In the genomic region with DNA sequence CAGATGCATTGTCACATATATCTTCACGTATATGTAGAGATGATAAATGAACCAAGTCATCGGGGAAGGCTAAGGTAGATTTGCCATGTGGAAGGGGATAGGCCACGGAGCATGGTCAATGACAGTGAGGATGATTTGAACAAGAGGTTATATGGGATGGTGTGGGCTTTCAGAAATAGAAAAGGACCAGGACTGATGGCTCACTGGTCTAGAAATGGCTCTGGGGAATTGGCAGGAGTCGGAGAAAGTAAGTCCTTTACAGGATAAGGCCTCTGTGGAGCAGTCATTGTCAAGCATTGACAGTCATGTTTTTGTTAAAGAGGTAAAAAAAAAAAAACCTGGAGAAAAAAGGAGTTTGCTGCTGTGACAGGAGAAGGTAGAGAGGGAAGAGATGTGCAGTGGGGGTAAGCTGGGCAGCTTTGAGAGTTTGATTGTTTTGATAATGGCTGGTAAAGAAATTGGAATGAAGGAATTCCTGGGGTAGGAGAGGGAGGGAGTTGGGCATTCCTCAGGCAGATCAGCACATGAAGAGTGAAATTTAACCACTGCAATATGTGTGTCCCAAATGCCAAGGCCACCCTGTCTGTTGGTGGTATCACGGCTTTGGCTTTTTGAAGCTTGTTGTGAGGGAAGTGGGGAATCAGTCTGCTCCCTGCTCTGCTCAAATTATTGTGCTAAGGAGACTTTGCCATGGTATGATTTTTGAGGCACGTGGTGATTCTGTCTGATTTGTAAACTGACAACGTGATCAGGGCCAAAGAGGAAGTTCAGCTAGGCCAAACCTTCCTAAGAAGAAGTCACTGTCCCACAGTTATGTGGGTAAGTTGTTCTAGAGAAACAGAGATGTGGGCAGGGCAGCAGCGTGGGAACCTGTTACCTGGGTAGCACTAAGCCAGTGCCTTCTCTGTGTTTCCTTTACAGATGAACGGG, we compare ENCODE assay signal across 1 cellular context.
TF ChIP-seq lines count a peak whose summit lies in the region.

No MANE protein-coding gene starts in this region.

TF ChIP-seq in K562, 482 proteins besides CTCF, POLR2A, EP300 and RAD21 (continues in another document):
- no peak for TF ChIP-seq PURB (CRISPR knock-in tag; IDR thresholded peaks at IDR 0.05; ENCODE audit: low read depth)
- 0 out of 2 replicates have a peak, but pooled peaks have one; percentile 8 for TF ChIP-seq ZNF175 (CRISPR knock-in tag; IDR thresholded peaks at IDR 0.05; ENCODE audit: low read depth)
- peak; percentile 34; the same call in 1 of the 2 replicates for TF ChIP-seq ZFX (CRISPR knock-in tag; IDR thresholded peaks at IDR 0.05)
- no peak for TF ChIP-seq ZNF146 (CRISPR knock-in tag; IDR thresholded peaks at IDR 0.05; ENCODE audit: unreplicated experiment)
- TF ChIP-seq NR2F6 (CRISPR knock-in tag; IDR thresholded peaks at IDR 0.05), result no peak
- TF ChIP-seq BACH1 (tag; IDR thresholded peaks at IDR 0.05), result 0 out of 2 replicates have a peak, but pooled peaks have one; percentile 22
- TF ChIP-seq MAFG (tag; conservative IDR thresholded peaks at IDR 0.05), result no peak
- TF ChIP-seq, protein P1, sequence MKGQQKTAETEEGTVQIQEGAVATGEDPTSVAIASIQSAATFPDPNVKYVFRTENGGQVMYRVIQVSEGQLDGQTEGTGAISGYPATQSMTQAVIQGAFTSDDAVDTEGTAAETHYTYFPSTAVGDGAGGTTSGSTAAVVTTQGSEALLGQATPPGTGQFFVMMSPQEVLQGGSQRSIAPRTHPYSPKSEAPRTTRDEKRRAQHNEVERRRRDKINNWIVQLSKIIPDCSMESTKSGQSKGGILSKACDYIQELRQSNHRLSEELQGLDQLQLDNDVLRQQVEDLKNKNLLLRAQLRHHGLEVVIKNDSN (CRISPR knock-in tag; IDR thresholded peaks at IDR 0.05), result peak; percentile 53; the same call in 1 of the 2 replicates
- no peak for TF ChIP-seq HDAC6 (IDR thresholded peaks at IDR 0.05; ENCODE audit: low read depth, low read length)
- TF ChIP-seq DACH1 (IDR thresholded peaks at IDR 0.05; ENCODE audit: partially characterized antibody), result no peak
- TF ChIP-seq YBX1 (IDR thresholded peaks at IDR 0.05), result no peak
- no peak for TF ChIP-seq ZNF24 (IDR thresholded peaks at IDR 0.05)
- peak; percentile 90 for TF ChIP-seq BHLHE40 (IDR thresholded peaks at IDR 0.05; ENCODE audit: low read length)
- TF ChIP-seq COPS2 (conservative IDR thresholded peaks at IDR 0.05), result no peak
- no peak for TF ChIP-seq PTBP1 (IDR thresholded peaks at IDR 0.05; ENCODE audit: low read depth, low read length)
- no peak for TF ChIP-seq ESRRB (CRISPR knock-in tag; IDR thresholded peaks at IDR 0.05; ENCODE audit: borderline replicate concordance)
- TF ChIP-seq, protein P2, sequence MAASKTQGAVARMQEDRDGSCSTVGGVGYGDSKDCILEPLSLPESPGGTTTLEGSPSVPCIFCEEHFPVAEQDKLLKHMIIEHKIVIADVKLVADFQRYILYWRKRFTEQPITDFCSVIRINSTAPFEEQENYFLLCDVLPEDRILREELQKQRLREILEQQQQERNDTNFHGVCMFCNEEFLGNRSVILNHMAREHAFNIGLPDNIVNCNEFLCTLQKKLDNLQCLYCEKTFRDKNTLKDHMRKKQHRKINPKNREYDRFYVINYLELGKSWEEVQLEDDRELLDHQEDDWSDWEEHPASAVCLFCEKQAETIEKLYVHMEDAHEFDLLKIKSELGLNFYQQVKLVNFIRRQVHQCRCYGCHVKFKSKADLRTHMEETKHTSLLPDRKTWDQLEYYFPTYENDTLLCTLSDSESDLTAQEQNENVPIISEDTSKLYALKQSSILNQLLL (CRISPR knock-in tag; IDR thresholded peaks at IDR 0.05; ENCODE audit: borderline replicate concordance), result no peak
- TF ChIP-seq, protein P3, sequence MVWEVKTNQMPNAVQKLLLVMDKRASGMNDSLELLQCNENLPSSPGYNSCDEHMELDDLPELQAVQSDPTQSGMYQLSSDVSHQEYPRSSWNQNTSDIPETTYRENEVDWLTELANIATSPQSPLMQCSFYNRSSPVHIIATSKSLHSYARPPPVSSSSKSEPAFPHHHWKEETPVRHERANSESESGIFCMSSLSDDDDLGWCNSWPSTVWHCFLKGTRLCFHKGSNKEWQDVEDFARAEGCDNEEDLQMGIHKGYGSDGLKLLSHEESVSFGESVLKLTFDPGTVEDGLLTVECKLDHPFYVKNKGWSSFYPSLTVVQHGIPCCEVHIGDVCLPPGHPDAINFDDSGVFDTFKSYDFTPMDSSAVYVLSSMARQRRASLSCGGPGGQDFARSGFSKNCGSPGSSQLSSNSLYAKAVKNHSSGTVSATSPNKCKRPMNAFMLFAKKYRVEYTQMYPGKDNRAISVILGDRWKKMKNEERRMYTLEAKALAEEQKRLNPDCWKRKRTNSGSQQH (CRISPR knock-in tag; IDR thresholded peaks at IDR 0.05), result no peak
- TF ChIP-seq TSC22D4 (tag; IDR thresholded peaks at IDR 0.05), result no peak
- no peak for TF ChIP-seq ZC3H8 (IDR thresholded peaks at IDR 0.05)
- no peak for TF ChIP-seq RBM22 (IDR thresholded peaks at IDR 0.05; ENCODE audit: low read depth, low read length, poor library complexity, severe bottlenecking)
- TF ChIP-seq, protein P4, sequence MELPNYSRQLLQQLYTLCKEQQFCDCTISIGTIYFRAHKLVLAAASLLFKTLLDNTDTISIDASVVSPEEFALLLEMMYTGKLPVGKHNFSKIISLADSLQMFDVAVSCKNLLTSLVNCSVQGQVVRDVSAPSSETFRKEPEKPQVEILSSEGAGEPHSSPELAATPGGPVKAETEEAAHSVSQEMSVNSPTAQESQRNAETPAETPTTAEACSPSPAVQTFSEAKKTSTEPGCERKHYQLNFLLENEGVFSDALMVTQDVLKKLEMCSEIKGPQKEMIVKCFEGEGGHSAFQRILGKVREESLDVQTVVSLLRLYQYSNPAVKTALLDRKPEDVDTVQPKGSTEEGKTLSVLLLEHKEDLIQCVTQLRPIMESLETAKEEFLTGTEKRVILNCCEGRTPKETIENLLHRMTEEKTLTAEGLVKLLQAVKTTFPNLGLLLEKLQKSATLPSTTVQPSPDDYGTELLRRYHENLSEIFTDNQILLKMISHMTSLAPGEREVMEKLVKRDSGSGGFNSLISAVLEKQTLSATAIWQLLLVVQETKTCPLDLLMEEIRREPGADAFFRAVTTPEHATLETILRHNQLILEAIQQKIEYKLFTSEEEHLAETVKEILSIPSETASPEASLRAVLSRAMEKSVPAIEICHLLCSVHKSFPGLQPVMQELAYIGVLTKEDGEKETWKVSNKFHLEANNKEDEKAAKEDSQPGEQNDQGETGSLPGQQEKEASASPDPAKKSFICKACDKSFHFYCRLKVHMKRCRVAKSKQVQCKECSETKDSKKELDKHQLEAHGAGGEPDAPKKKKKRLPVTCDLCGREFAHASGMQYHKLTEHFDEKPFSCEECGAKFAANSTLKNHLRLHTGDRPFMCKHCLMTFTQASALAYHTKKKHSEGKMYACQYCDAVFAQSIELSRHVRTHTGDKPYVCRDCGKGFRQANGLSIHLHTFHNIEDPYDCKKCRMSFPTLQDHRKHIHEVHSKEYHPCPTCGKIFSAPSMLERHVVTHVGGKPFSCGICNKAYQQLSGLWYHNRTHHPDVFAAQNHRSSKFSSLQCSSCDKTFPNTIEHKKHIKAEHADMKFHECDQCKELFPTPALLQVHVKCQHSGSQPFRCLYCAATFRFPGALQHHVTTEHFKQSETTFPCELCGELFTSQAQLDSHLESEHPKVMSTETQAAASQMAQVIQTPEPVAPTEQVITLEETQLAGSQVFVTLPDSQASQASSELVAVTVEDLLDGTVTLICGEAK (IDR thresholded peaks at IDR 0.05), result no peak
- TF ChIP-seq, protein P4 (CRISPR knock-in tag; IDR thresholded peaks at IDR 0.05), result no peak
- TF ChIP-seq RAD51 (IDR thresholded peaks at IDR 0.05; ENCODE audit: borderline replicate concordance, low read depth), result peak; percentile 52
- no peak for TF ChIP-seq ZZZ3 (IDR thresholded peaks at IDR 0.05)
- TF ChIP-seq ELF4 (CRISPR knock-in tag; IDR thresholded peaks at IDR 0.05), result no peak
- no peak for TF ChIP-seq CBFA2T3 (IDR thresholded peaks at IDR 0.05)
- TF ChIP-seq ZNF324 (CRISPR knock-in tag; IDR thresholded peaks at IDR 0.05), result no peak
- TF ChIP-seq L3MBTL2 (IDR thresholded peaks at IDR 0.05), result 0 out of 2 replicates have a peak, but pooled peaks have one; percentile 35
- TF ChIP-seq, protein P5, sequence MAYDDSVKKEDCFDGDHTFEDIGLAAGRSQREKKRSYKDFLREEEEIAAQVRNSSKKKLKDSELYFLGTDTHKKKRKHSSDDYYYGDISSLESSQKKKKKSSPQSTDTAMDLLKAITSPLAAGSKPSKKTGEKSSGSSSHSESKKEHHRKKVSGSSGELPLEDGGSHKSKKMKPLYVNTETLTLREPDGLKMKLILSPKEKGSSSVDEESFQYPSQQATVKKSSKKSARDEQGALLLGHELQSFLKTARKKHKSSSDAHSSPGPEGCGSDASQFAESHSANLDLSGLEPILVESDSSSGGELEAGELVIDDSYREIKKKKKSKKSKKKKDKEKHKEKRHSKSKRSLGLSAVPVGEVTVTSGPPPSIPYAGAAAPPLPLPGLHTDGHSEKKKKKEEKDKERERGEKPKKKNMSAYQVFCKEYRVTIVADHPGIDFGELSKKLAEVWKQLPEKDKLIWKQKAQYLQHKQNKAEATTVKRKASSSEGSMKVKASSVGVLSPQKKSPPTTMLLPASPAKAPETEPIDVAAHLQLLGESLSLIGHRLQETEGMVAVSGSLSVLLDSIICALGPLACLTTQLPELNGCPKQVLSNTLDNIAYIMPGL (CRISPR knock-in tag; IDR thresholded peaks at IDR 0.05), result no peak
- no peak for TF ChIP-seq HDAC2 (IDR thresholded peaks at IDR 0.05)
- TF ChIP-seq PTRF (tag; IDR thresholded peaks at IDR 0.05), result no peak
- no peak for TF ChIP-seq RFX5 (IDR thresholded peaks at IDR 0.05; ENCODE audit: low read depth, low read length)
- no peak for TF ChIP-seq POLR2AphosphoS5 (IDR thresholded peaks at IDR 0.05; ENCODE audit: control insufficient read depth, insufficient read depth, low read depth, low read length)
- TF ChIP-seq, protein P6, sequence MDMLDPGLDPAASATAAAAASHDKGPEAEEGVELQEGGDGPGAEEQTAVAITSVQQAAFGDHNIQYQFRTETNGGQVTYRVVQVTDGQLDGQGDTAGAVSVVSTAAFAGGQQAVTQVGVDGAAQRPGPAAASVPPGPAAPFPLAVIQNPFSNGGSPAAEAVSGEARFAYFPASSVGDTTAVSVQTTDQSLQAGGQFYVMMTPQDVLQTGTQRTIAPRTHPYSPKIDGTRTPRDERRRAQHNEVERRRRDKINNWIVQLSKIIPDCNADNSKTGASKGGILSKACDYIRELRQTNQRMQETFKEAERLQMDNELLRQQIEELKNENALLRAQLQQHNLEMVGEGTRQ (CRISPR knock-in tag; IDR thresholded peaks at IDR 0.05), result peak; percentile 48; the same call in 1 of the 2 replicates
- TF ChIP-seq ZNF311 (CRISPR knock-in tag; IDR thresholded peaks at IDR 0.05), result no peak
- no peak for TF ChIP-seq ZNF41 (CRISPR knock-in tag; conservative IDR thresholded peaks at IDR 0.05)
- TF ChIP-seq FOSL1 (tag; conservative IDR thresholded peaks at IDR 0.05), result no peak
- TF ChIP-seq ZNF436 (CRISPR knock-in tag; IDR thresholded peaks at IDR 0.05), result no peak
- TF ChIP-seq, protein P7, sequence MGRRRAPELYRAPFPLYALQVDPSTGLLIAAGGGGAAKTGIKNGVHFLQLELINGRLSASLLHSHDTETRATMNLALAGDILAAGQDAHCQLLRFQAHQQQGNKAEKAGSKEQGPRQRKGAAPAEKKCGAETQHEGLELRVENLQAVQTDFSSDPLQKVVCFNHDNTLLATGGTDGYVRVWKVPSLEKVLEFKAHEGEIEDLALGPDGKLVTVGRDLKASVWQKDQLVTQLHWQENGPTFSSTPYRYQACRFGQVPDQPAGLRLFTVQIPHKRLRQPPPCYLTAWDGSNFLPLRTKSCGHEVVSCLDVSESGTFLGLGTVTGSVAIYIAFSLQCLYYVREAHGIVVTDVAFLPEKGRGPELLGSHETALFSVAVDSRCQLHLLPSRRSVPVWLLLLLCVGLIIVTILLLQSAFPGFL (CRISPR knock-in tag; IDR thresholded peaks at IDR 0.05), result no peak
- TF ChIP-seq, protein P8, sequence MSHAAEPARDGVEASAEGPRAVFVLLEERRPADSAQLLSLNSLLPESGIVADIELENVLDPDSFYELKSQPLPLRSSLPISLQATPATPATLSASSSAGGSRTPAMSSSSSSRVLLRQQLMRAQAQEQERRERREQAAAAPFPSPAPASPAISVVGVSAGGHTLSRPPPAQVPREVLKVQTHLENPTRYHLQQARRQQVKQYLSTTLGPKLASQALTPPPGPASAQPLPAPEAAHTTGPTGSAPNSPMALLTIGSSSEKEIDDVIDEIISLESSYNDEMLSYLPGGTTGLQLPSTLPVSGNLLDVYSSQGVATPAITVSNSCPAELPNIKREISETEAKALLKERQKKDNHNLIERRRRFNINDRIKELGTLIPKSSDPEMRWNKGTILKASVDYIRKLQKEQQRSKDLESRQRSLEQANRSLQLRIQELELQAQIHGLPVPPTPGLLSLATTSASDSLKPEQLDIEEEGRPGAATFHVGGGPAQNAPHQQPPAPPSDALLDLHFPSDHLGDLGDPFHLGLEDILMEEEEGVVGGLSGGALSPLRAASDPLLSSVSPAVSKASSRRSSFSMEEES (CRISPR knock-in tag; IDR thresholded peaks at IDR 0.05), result peak; percentile 74
